ENCODE assay signal across 19 cellular contexts in genomic region chr14:31819281-31819680, GRCh38.
A peak's percentile ranks its signal among the peaks of the same experiment; 100 is the strongest.
DNase-seq lines count a peak whose midpoint lies in the region; ATAC-seq, FAIRE-seq and TF ChIP-seq lines count a peak whose summit lies in the region.
"Had no signal": no experiment of that assay in that cellular context is flagged by ENCODE, and none has a peak within 500 bp of the region (broad histone marks: within the 10 kb centered on the region; RNA-seq: fewer than 3 reads in every experiment).

No MANE protein-coding gene starts in this region.

- ATAC-seq in A549, result no peak
- no peak for ATAC-seq in GM21723 (IDR thresholded peaks at IDR 0.05; ENCODE audit: unreplicated experiment)
- no peak for ATAC-seq in GM21825 (IDR thresholded peaks at IDR 0.05; ENCODE audit: unreplicated experiment)
- ATAC-seq: Right ventricle myocardium inferior had no signal

- peaks cover 10% of the 10 kb centered on the region; the same call in 2 of the 3 replicates for H3K4me1 ChIP-seq in A549

- TF ChIP-seq RAD21 in A549 (conservative IDR thresholded peaks at IDR 0.05 in 1 of 2, IDR thresholded peaks at IDR 0.05 in 1 of 2), result no peak

- no peak overlapping the region for H3K4me3 ChIP-seq in A549

- DNase-seq in A549 (ENCODE audit: low read depth in 1 of 2, low spot score in 1 of 2) (no peak), M059J (ENCODE audit: low read depth) (peak; percentile 40), RWPE1 (ENCODE audit: low spot score) (peak; percentile 7), epithelial cell of prostate (ENCODE audit: low read depth, low spot score) (no peak), NCI-H1048 (lab: John Stamatoyannopoulos, UW) (no peak), NOMO-1 treated with DMSO at 0.1 percent for 48 hours (lab: John Stamatoyannopoulos, UW; ENCODE audit: unreplicated experiment) (no peak)
- DNase-seq: CD4-positive, alpha-beta memory T cell; DMS79 treated with DMSO at 0.1 percent for 48 hours; NCI-H1436; NCI-H2029; NCI-H446; NCI-H748 treated with DMSO at 0.1 percent for 48 hours; NK-92 treated with Interleukin-12 subunit alpha and Interleukin-12 subunit beta, amount 100 ng/mL, for 24 hours; OCI-M1 had no signal

- TF ChIP-seq POLR2A in A549 (IDR thresholded peaks at IDR 0.05; ENCODE audit: low read length), result no peak

- TF ChIP-seq CTCF in A549 (IDR thresholded peaks at IDR 0.05), result no peak
- TF ChIP-seq CTCF in RWPE1 (conservative IDR thresholded peaks at IDR 0.05; ENCODE audit: low read depth), result no peak

- CTCF ChIA-PET in A549 (lab: Yijun Ruan, JAX), result no interaction called here
- CTCF ChIA-PET in RWPE1 (lab: Yijun Ruan, JAX), result no interaction called here

- H3K4me2 ChIP-seq in A549, result 0 out of 3 replicates have a peak overlapping the region, but pooled peaks have one; percentile 37
- H3K4me2 ChIP-seq: KMS-11 had no signal

- TF ChIP-seq EP300 in A549 (IDR thresholded peaks at IDR 0.05), result no peak

- POLR2A ChIA-PET in A549 (lab: Yijun Ruan, JAX), result interaction anchor here (0.5 kb wide), 1 partner anchor 258 kb away, joined by 3 read pairs; the partner anchor contains the start of gene ARHGAP5
- POLR2A ChIA-PET in RWPE1 (lab: Yijun Ruan, JAX; ENCODE audit: low non-redundant PET), result no interaction called here

- no peaks in the 10 kb centered on the region for H3K9me3 ChIP-seq in A549

- H3K27ac ChIP-seq in A549 (no peak overlapping the region), RWPE1 (no peak overlapping the region), epithelial cell of prostate (peak overlapping the region; percentile 46)
- H3K27ac ChIP-seq: KMS-11 had no signal

- FAIRE-seq in A549 (lab: Jason Lieb, UNC), result no peak
- FAIRE-seq: H54 had no signal

TF ChIP-seq in A549, 52 proteins besides CTCF, POLR2A, EP300 and RAD21:
- no peak for TF ChIP-seq E2F6 (IDR thresholded peaks at IDR 0.05; ENCODE audit: borderline replicate concordance, low read depth)
- no peak for TF ChIP-seq EHF (CRISPR knock-in tag; IDR thresholded peaks at IDR 0.05)

Comparison
In these comparisons a context has a peak if more than half of its experiments do, and no peak if none do; other contexts are left out.
1. DNase-seq: peak in M059J (single experiment) and RWPE1 (single experiment); none in A549 (0 of 2), epithelial cell of prostate (single experiment), NCI-H1048 (single experiment) and NOMO-1 treated with DMSO at 0.1 percent for 48 hours (single experiment).